In the genomic region with DNA sequence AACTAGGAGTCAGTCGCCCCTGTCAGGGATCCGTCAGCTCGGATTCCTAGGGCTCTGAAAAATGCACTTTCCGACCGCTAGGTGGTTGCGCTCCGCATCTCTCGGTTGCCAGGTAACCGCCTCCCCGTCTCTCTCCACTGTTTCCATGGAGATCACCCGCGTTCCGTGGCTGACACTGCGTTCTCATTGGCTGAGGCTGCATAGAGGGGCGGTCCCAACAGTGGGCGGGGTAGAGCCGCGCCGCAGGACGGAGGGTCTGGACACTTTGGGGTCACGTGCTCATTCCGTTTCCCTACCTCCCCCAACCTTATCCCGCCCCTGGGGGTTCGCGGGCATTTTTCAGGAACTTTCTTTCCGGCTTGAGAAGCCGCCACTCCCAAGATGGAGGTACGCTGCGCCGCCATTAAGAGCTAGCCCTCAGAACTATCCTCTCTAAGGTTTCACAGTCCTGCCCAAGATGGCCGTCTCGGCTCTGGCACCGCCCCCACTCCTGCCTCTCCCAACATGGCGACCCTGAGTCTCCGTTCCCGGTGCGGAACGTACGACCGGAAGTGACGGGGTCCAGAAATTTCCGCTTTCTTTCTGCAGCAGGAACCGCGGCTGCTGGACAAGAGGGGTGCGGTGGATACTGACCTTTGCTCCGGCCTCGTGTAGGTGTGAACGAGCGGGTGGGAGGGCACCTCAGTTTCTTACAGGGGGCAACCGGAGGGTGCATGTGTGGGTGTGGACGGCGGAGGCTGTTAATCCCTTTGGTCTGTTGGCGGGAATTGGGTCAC, we compare ENCODE assay signal across 8 cellular contexts. TPM values are rescaled to one million over a fixed set of nuclear protein-coding genes. Genes with fewer than 3 reads are reported as not detected.
A peak's percentile ranks its signal among the peaks of the same experiment; 100 is the strongest.
DNase-seq lines count a peak whose midpoint lies in the region; ATAC-seq, FAIRE-seq and TF ChIP-seq lines count a peak whose summit lies in the region.

A gene (minus strand): TSS at position 65 of the 776 bp plus-strand sequence. CDS start 105 bp downstream, outside the sequence.
A gene with protein sequence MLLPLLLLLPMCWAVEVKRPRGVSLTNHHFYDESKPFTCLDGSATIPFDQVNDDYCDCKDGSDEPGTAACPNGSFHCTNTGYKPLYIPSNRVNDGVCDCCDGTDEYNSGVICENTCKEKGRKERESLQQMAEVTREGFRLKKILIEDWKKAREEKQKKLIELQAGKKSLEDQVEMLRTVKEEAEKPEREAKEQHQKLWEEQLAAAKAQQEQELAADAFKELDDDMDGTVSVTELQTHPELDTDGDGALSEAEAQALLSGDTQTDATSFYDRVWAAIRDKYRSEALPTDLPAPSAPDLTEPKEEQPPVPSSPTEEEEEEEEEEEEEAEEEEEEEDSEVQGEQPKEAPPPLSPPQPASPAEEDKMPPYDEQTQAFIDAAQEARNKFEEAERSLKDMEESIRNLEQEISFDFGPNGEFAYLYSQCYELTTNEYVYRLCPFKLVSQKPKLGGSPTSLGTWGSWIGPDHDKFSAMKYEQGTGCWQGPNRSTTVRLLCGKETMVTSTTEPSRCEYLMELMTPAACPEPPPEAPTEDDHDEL (plus strand): TSS at position 579 of the 776 bp plus-strand sequence. CDS start 483 bp downstream, outside the sequence.

- H3K4me1 ChIP-seq in pancreas: peaks cover 0 to 13% (median 9%) of the 10 kb centered on the region in 3 donors
- peaks cover 0 to 23% (median 10%) of the 10 kb centered on the region in 4 donors for H3K4me1 ChIP-seq in tibial nerve

- DNase-seq in GM12865 (ENCODE audit: low read depth): peak; percentile 100
- DNase-seq in NCI-H1105 (lab: John Stamatoyannopoulos, UW): peak; percentile 100
- peak; percentile 100 for DNase-seq in SKM-1 treated with dmso at 0.1 percent for 144 hours (lab: John Stamatoyannopoulos, UW; ENCODE audit: unreplicated experiment)
- DNase-seq in activated naive CD8-positive, alpha-beta T cell treated with anti-CD3 and anti-CD28 coated beads, Interleukin-2, amount 50 U/mL, for 16 hours (ENCODE audit: low read depth, low spot score): peak; percentile 99
- peak; percentile 99 for DNase-seq in Right ventricle myocardium superior
- DNase-seq in pancreas: peak; percentile 93 to 100 (median 99)
- peak; percentile 97 to 99 for DNase-seq in tibial nerve (ENCODE audit: low spot score in 2 of 2)

- ATAC-seq in HG02642 (IDR thresholded peaks at IDR 0.05; ENCODE audit: poor library complexity, unreplicated experiment) (peak; percentile 92), Right ventricle myocardium superior (ENCODE audit: poor library complexity) (peak; percentile 99), pancreas (peak; percentile 94 to 98 (median 96))

- H3K36me3 ChIP-seq in pancreas (peaks cover 6 to 8% (median 8%) of the 10 kb centered on the region in 3 donors), tibial nerve (peaks cover 0 to 40% (median 2%) of the 10 kb centered on the region in 3 donors)

- H3K27ac ChIP-seq in pancreas (peak within 1 kb of the TSS; percentile 28 to 70 (median 50)), tibial nerve (peak within 1 kb of the TSS; percentile 65 to 85 (median 77))

- H3K9me3 ChIP-seq in pancreas (no peaks in the 10 kb centered on the region), tibial nerve (no peaks in the 10 kb centered on the region)

- FAIRE-seq in pancreas (lab: Jason Lieb, UNC): peak; percentile 99

- TF ChIP-seq EP300 in tibial nerve (IDR thresholded peaks at IDR 0.05): peak; percentile 96 to 100

- no peak for TF ChIP-seq POLR2A in tibial nerve (IDR thresholded peaks at IDR 0.05)

- H3K4me3 ChIP-seq in GM12865 (ENCODE audit: low read depth, low read length): peak within 1 kb of the TSS; percentile 84
- H3K4me3 ChIP-seq in pancreas: peak within 1 kb of the TSS; percentile 43 to 55 (median 51)
- peak within 1 kb of the TSS; percentile 60 to 84 (median 74) for H3K4me3 ChIP-seq in tibial nerve

- WGBS in pancreas, 2 donors: 0% methylated on average over 53 of the region's 53 CpGs
- 0% methylated on average over 47 to 49 of the region's 53 CpGs for WGBS in tibial nerve, 2 donors

- H3K27me3 ChIP-seq in pancreas (no peaks in the 10 kb centered on the region), tibial nerve (no peaks in the 10 kb centered on the region)

- intact Hi-C loops in Right ventricle myocardium superior (cut with DNase I) (loop anchor here (10.0 kb wide), 1 partner anchor 50 kb away; a partner anchor contains a TSS), pancreas (cut with DNase I) (no loop called here)

- TF ChIP-seq CTCF in GM12865 (IDR thresholded peaks at IDR 0.05; ENCODE audit: insufficient read depth, low read depth, low read length, missing control alignments) (peak; percentile 92), pancreas (IDR thresholded peaks at IDR 0.05) (peak; percentile 91 to 96 (median 93)), tibial nerve (IDR thresholded peaks at IDR 0.05) (peak; percentile 88 to 99 (median 95))

RNA-seq across cellular contexts. Expression of the first gene that starts in this region (rescaled TPM):
- total RNA-seq in Right ventricle myocardium superior (0.65 TPM), pancreas (under 1 TPM; 0.13 to 0.44 (median 0.26) TPM), tibial nerve (1 to 10 TPM in 1 of 4 donors, under 1 TPM in 1, not detected in 2; 0.42 to 1.3 TPM)
- 1 to 10 TPM in 1 of 2 donors, under 1 TPM in 1; 0.84 to 1.8 TPM for polyA plus RNA-seq in pancreas

RNA-seq across cellular contexts. Expression of the second gene that starts in this region (rescaled TPM):
- 105 TPM for total RNA-seq in Right ventricle myocardium superior
- total RNA-seq in pancreas: 100 to 1,000 TPM; 132 to 217 (median 175) TPM
- polyA plus RNA-seq in pancreas: 100 to 1,000 TPM; 114 to 140 TPM
- total RNA-seq in tibial nerve: 100 to 1,000 TPM in 1 of 4 donors, 10 to 100 TPM in 3; 94.0 to 101 (median 97.4) TPM

Comparison
In these comparisons a context has a peak if more than half of its experiments do, and no peak if none do; other contexts are left out.
1. Peak in every context shown above with its lines: DNase-seq, ATAC-seq, H3K4me3 ChIP-seq and H3K27ac ChIP-seq.